8 cellular contexts compared by ENCODE assay signal in genomic region chr4:153465922-153466636, GRCh38. TPM values are rescaled to one million over a fixed set of nuclear protein-coding genes. Genes with fewer than 3 reads are reported as not detected.
A peak's percentile ranks its signal among the peaks of the same experiment; 100 is the strongest.
DNase-seq lines count a peak whose midpoint lies in the region; ATAC-seq, FAIRE-seq and TF ChIP-seq lines count a peak whose summit lies in the region.

TSS of gene TMEM131L (plus strand) at chr4:153466360. CDS start at chr4:153466398, 38 bp downstream.

- H2BK20ac ChIP-seq in H1 (ENCODE audit: low read length), result no peak within 1 kb of the TSS

- TF ChIP-seq EP300 in H1 (IDR thresholded peaks at IDR 0.05; ENCODE audit: borderline replicate concordance in 1 of 2, low read depth in 2 of 2, low read length in 2 of 2), result no peak

- H3K18ac ChIP-seq in H1 (ENCODE audit: extremely low read depth, low read length) (peak within 1 kb of the TSS; percentile 74), mesenchymal stem cell (ENCODE audit: low read depth in 1 of 2, low read length in 2 of 2) (peak within 1 kb of the TSS; percentile 43 to 92)

- peak within 1 kb of the TSS; percentile 81 to 91 (median 90) for H3K4me3 ChIP-seq in H1 (ENCODE audit: extremely low read depth in 1 of 4, insufficient read depth in 2 of 4, low read depth in 3 of 4, low read length in 4 of 4)
- peak within 1 kb of the TSS; percentile 89 to 96 for H3K4me3 ChIP-seq in mesenchymal stem cell (ENCODE audit: insufficient read depth in 1 of 2, low read depth in 1 of 2, low read length in 2 of 2)

- peak; percentile 74 for TF ChIP-seq POLR2A in GM19193 (IDR thresholded peaks at IDR 0.05; ENCODE audit: extremely low read depth, insufficient read depth, insufficient read length)
- peak; percentile 75 to 85; a peak in 2 of 3 replicates for TF ChIP-seq POLR2A in H1 (IDR thresholded peaks at IDR 0.05; ENCODE audit: control extremely low read depth in 1 of 2, low read depth in 2 of 2, low read length in 2 of 2)

- H3K27ac ChIP-seq in H1 (ENCODE audit: low read depth, low read length) (peak within 1 kb of the TSS; percentile 43; the same call in 1 of the 2 replicates), mesenchymal stem cell (ENCODE audit: low read length, poor library complexity, severe bottlenecking) (no peak within 1 kb of the TSS)

- H3K36me3 ChIP-seq in H1 (ENCODE audit: control insufficient read depth in 2 of 4, insufficient read depth in 4 of 4, low read length in 3 of 4) (peaks cover 0 to 3% (median 0%) of the 10 kb centered on the region in 4 experiments; a peak in 1 of 8 replicates), mesenchymal stem cell (ENCODE audit: control insufficient read depth in 1 of 2, insufficient read depth in 2 of 2, low read depth in 1 of 2, low read length in 2 of 2) (no peaks in the 10 kb centered on the region)

- WGBS in H1 (ENCODE audit: extremely low coverage in 1 of 2, insufficient coverage in 1 of 2, insufficient read length in 1 of 2, insufficient replicate concordance in 2 of 2, low coverage in 1 of 2, low lambda C conversion rate in 2 of 2, missing lambda C conversion rate in 1 of 2), 2 experiments, result 5% methylated on average over 28 of the region's 86 CpGs; no CpG with 5 or more reads in 1 of the 2 experiments
- WGBS in mesenchymal stem cell, result 2% methylated on average over 20 of the region's 86 CpGs

- peak; percentile 80 to 81 for DNase-seq in AML-193 (lab: John Stamatoyannopoulos, UW)
- peak; percentile 11 for DNase-seq in NCI-H82 treated with DMSO at 0.1 percent for 48 hours (lab: John Stamatoyannopoulos, UW; ENCODE audit: unreplicated experiment)
- peak; percentile 72 for DNase-seq in activated CD4-positive, alpha-beta memory T cell treated with anti-CD3 and anti-CD28 coated beads, Interleukin-2, amount 10 ng/mL, durations not matched to agents 7 days and 5 days
- DNase-seq in H1 (ENCODE audit: low read depth in 1 of 2, low spot score in 2 of 2), result peak in 1 of 2 experiments; percentile 82
- DNase-seq in mesenchymal stem cell, result peak; percentile 71
- DNase-seq in stimulated activated CD8-positive, alpha-beta memory T cell treated with anti-CD3 and anti-CD28 coated beads, Interleukin-15, amount 100 ng/mL, for 48 hours (ENCODE audit: low read depth in 2 of 2), result peak; percentile 52 to 69

- TF ChIP-seq RAD21 in H1 (IDR thresholded peaks at IDR 0.05 in 1 of 2, conservative IDR thresholded peaks at IDR 0.05 in 1 of 2; ENCODE audit: low read depth in 2 of 2, low read length in 2 of 2), result 0 out of 4 replicates have a peak, but pooled peaks of 1 of the 2 experiments have one; percentile 1

- no peak for FAIRE-seq in H1 (lab: Jason Lieb, UNC)

- H4K8ac ChIP-seq in H1 (ENCODE audit: extremely low read depth, insufficient read depth, low read length), result peak within 1 kb of the TSS; percentile 94
- peak within 1 kb of the TSS; percentile 69 for H4K8ac ChIP-seq in mesenchymal stem cell (ENCODE audit: low read length)

- no peaks in the 10 kb centered on the region for H3K9me3 Mint-ChIP-seq in activated CD4-positive, alpha-beta memory T cell treated with anti-CD3 and anti-CD28 coated beads, Interleukin-2, amount 10 ng/mL, durations not matched to agents 7 days and 5 days

- peak within 1 kb of the TSS; percentile 78 to 92 for H3K4me2 ChIP-seq in H1 (ENCODE audit: insufficient read depth in 1 of 2, low read depth in 2 of 2, low read length in 2 of 2)
- H3K4me2 ChIP-seq in mesenchymal stem cell (ENCODE audit: low read length, poor library complexity, severe bottlenecking), result peak within 1 kb of the TSS; percentile 81

- H3K9ac ChIP-seq in H1 (replicated peaks in 1 of 4; ENCODE audit: extremely low read depth in 1 of 4, low read depth in 3 of 4, low read length in 3 of 4), result peak within 1 kb of the TSS; percentile 62 to 82 (median 74)
- H3K9ac ChIP-seq in mesenchymal stem cell (ENCODE audit: low read length), result peak within 1 kb of the TSS; percentile 86

- H2BK15ac ChIP-seq in H1 (ENCODE audit: low read length), result 0 out of 2 replicates have a peak within 1 kb of the TSS, but pooled peaks have one; percentile 53
- peak within 1 kb of the TSS; percentile 83 for H2BK15ac ChIP-seq in mesenchymal stem cell (ENCODE audit: low read depth, poor library complexity, severe bottlenecking)

- ATAC-seq in HG03354 (IDR thresholded peaks at IDR 0.05; ENCODE audit: poor library complexity, severe bottlenecking, unreplicated experiment), result peak; percentile 51

- peaks cover 0 to 39% of the 10 kb centered on the region in 2 experiments; a peak in 3 of 4 replicates for H3K79me2 ChIP-seq in H1 (ENCODE audit: control insufficient read depth in 1 of 2, insufficient read depth in 2 of 2, low read length in 2 of 2)

- H4K5ac ChIP-seq in H1 (ENCODE audit: insufficient read length, low read depth, low read length), result peak within 1 kb of the TSS; percentile 89

- H3K4ac ChIP-seq in H1 (replicated peaks; ENCODE audit: insufficient read length, low read depth, low read length), result peak within 1 kb of the TSS; percentile 91
- peak within 1 kb of the TSS in 1 of 2 experiments; percentile 42 for H3K4ac ChIP-seq in mesenchymal stem cell (ENCODE audit: low read depth in 1 of 2, low read length in 2 of 2)

- peaks cover 8% of the 10 kb centered on the region; the same call in 1 of the 2 replicates for H3K23me2 ChIP-seq in H1 (ENCODE audit: low read depth, low read length)

- no peak within 1 kb of the TSS for H2AK5ac ChIP-seq in H1 (ENCODE audit: low read depth, low read length)
- no peak within 1 kb of the TSS for H2AK5ac ChIP-seq in mesenchymal stem cell (ENCODE audit: low read length, severe bottlenecking)

- H3K36me3 Mint-ChIP-seq in activated CD4-positive, alpha-beta memory T cell treated with anti-CD3 and anti-CD28 coated beads, Interleukin-2, amount 10 ng/mL, durations not matched to agents 7 days and 5 days (ENCODE audit: low read depth), result peaks cover 23% of the 10 kb centered on the region

- 0 out of 7 replicates have a peak, but pooled peaks cover 0 to 3% (median 0%) of the 10 kb centered on the region in 4 experiments for H3K27me3 ChIP-seq in H1 (replicated peaks in 1 of 4; ENCODE audit: control insufficient read depth in 3 of 4, extremely low read depth in 1 of 4, insufficient read depth in 3 of 4, low read length in 3 of 4)
- H3K27me3 ChIP-seq in mesenchymal stem cell (ENCODE audit: control insufficient read depth in 1 of 2, insufficient read depth in 1 of 2, low read length in 2 of 2), result no peaks in the 10 kb centered on the region

- peaks cover 0 to 11% (median 5%) of the 10 kb centered on the region in 4 experiments; a peak in 6 of 7 replicates for H3K4me1 ChIP-seq in H1 (replicated peaks in 1 of 4; ENCODE audit: control insufficient read depth in 3 of 4, insufficient read depth in 4 of 4, low read length in 3 of 4)
- H3K4me1 ChIP-seq in mesenchymal stem cell (ENCODE audit: control insufficient read depth, insufficient read depth, low read depth, low read length), result peaks cover 16% of the 10 kb centered on the region

- H3K23ac ChIP-seq in H1 (ENCODE audit: insufficient read length) (peak within 1 kb of the TSS; percentile 98), mesenchymal stem cell (ENCODE audit: low read length in 2 of 2) (peak within 1 kb of the TSS in 1 of 2 experiments; percentile 80)

- peak within 1 kb of the TSS; percentile 84 for H3K4me3 Mint-ChIP-seq in activated CD4-positive, alpha-beta memory T cell treated with anti-CD3 and anti-CD28 coated beads, Interleukin-2, amount 10 ng/mL, durations not matched to agents 7 days and 5 days

- H3K79me1 ChIP-seq in H1 (ENCODE audit: low read depth, low read length) (peaks cover 4% of the 10 kb centered on the region; the same call in 1 of the 2 replicates), mesenchymal stem cell (replicated peaks; ENCODE audit: low read length, poor library complexity, severe bottlenecking) (peaks cover 16% of the 10 kb centered on the region)

- peaks cover 46% of the 10 kb centered on the region for H3K4me1 Mint-ChIP-seq in activated CD4-positive, alpha-beta memory T cell treated with anti-CD3 and anti-CD28 coated beads, Interleukin-2, amount 10 ng/mL, durations not matched to agents 7 days and 5 days

- H2AFZ ChIP-seq in H1 (ENCODE audit: low read length) (peak within 1 kb of the TSS; percentile 69), mesenchymal stem cell (ENCODE audit: low read depth, low read length) (peak within 1 kb of the TSS; percentile 72)

- peaks cover 2% of the 10 kb centered on the region for H3K27me3 Mint-ChIP-seq in activated CD4-positive, alpha-beta memory T cell treated with anti-CD3 and anti-CD28 coated beads, Interleukin-2, amount 10 ng/mL, durations not matched to agents 7 days and 5 days

- H3K27ac Mint-ChIP-seq in activated CD4-positive, alpha-beta memory T cell treated with anti-CD3 and anti-CD28 coated beads, Interleukin-2, amount 10 ng/mL, durations not matched to agents 7 days and 5 days, result peak within 1 kb of the TSS; percentile 81

- peak within 1 kb of the TSS; percentile 6 for H2BK120ac ChIP-seq in H1 (replicated peaks; ENCODE audit: low read depth, low read length)
- peak within 1 kb of the TSS; percentile 34 for H2BK120ac ChIP-seq in mesenchymal stem cell (ENCODE audit: low read depth, low read length)

- no peak within 1 kb of the TSS for H2BK12ac ChIP-seq in H1 (ENCODE audit: low read depth, low read length)
- H2BK12ac ChIP-seq in mesenchymal stem cell (ENCODE audit: low read length in 2 of 2), result no peak within 1 kb of the TSS

- POLR2A ChIA-PET in activated CD4-positive, alpha-beta memory T cell treated with anti-CD3 and anti-CD28 coated beads, Interleukin-2, amount 10 ng/mL, durations not matched to agents 7 days and 5 days (lab: Charles Lee), result interaction anchor here (0.8 to 7.1 kb wide), 33 partner anchors 9 to 177 kb away, joined by 3 to 99 read pairs (median 5); partner anchors contain the start of gene MND1
- POLR2A ChIA-PET in H1 (lab: Charles Lee; ENCODE audit: partially characterized antibody), result interaction anchor here (0.5 to 3.0 kb wide), 37 partner anchors 9 to 530 kb away, joined by 3 to 21 read pairs (median 5); partner anchors contain the start of gene FHDC1

- CTCF ChIA-PET in activated CD4-positive, alpha-beta memory T cell treated with anti-CD3 and anti-CD28 coated beads, Interleukin-2, amount 10 ng/mL, durations not matched to agents 7 days and 5 days (lab: Charles Lee), result interaction anchor here (1.0 to 3.8 kb wide), 22 partner anchors 13 to 284 kb away, joined by 3 to 56 read pairs (median 6); no protein-coding TSS in a partner anchor
- CTCF ChIA-PET in H1 (lab: Charles Lee; ENCODE audit: partially characterized antibody), result interaction anchor here (0.6 to 2.1 kb wide), 21 partner anchors 14 to 284 kb away, joined by 3 to 9 read pairs (median 3); no protein-coding TSS in a partner anchor

- H3K14ac ChIP-seq in H1 (ENCODE audit: insufficient read length), result peak within 1 kb of the TSS; percentile 80
- H3K14ac ChIP-seq in mesenchymal stem cell (ENCODE audit: low read length in 2 of 2), result peak within 1 kb of the TSS in 1 of 2 experiments; percentile 86

- peak within 1 kb of the TSS; percentile 83; the same call in 1 of the 2 replicates for H2BK5ac ChIP-seq in H1 (ENCODE audit: low read depth, low read length)
- H2BK5ac ChIP-seq in mesenchymal stem cell (ENCODE audit: low read depth, low read length, poor library complexity, severe bottlenecking), result no peak within 1 kb of the TSS

- peak within 1 kb of the TSS; percentile 77 for H3K56ac ChIP-seq in H1 (replicated peaks; ENCODE audit: insufficient read length, low read depth, low read length)

- TF ChIP-seq CTCF in H1 (IDR thresholded peaks at IDR 0.05; ENCODE audit: control extremely low read depth in 1 of 3, insufficient read depth in 1 of 3, low read depth in 1 of 3, low read length in 3 of 3), result 0 out of 4 replicates have a peak, but pooled peaks of 1 of the 3 experiments have one; percentile 3

- H4K20me1 ChIP-seq in H1 (replicated peaks in 1 of 2; ENCODE audit: control insufficient read depth in 1 of 2, insufficient read depth in 2 of 2, low read length in 2 of 2), result peaks cover 5 to 7% of the 10 kb centered on the region in 2 experiments

- H4K91ac ChIP-seq in H1 (replicated peaks; ENCODE audit: insufficient read length, low read length) (peak within 1 kb of the TSS; percentile 91), mesenchymal stem cell (ENCODE audit: low read length) (peak within 1 kb of the TSS; percentile 50)

- H3K9me3 ChIP-seq in H1 (ENCODE audit: insufficient read depth in 2 of 2, low read depth in 1 of 2, low read length in 1 of 2) (no peaks in the 10 kb centered on the region), mesenchymal stem cell (ENCODE audit: control insufficient read depth, low read length) (no peaks in the 10 kb centered on the region)

RNA-seq across cellular contexts. Expression of gene TMEM131L, which starts in this region (rescaled TPM):
- total RNA-seq in activated CD4-positive, alpha-beta memory T cell treated with anti-CD3 and anti-CD28 coated beads, Interleukin-2, amount 10 ng/mL, durations not matched to agents 7 days and 5 days, result 10 to 100 TPM; 25.2 to 26.3 TPM
- 25.3 and 26.1 TPM in 2 replicates for total RNA-seq in H1 (2021; fragmentation: NEBNext Ultra II Directional; extraction: Animal tissue kit (Norgen Biotek cat#: 25700))
- 11.2 and 14.3 TPM in 2 replicates for polyA plus RNA-seq in H1 (2011; rRNA removed)
- 11.0 TPM for polyA plus RNA-seq in H1 (2011; cell fraction: cytosol; rRNA removed)
- 22.8 TPM for polyA plus RNA-seq in H1 (2011; cell fraction: nucleus; rRNA removed)
- polyA plus RNA-seq in H1 (2012, experiment 1 of 2), result 16.2 to 24.8 TPM (median 18.3 TPM) in 4 replicates
- 1.9 TPM for polyA plus RNA-seq in H1 (2012, experiment 2 of 2)
- 35.4 TPM for polyA plus RNA-seq in H1 (2013, experiment 1 of 2)
- 33.9 TPM for polyA plus RNA-seq in H1 (2013, experiment 2 of 2)
- 23.5 and 54.9 TPM in 2 replicates for polyA minus RNA-seq in H1 (2011; rRNA and poly(A)+ RNA removed)
- 15.8 TPM for polyA minus RNA-seq in H1 (2011; cell fraction: cytosol; rRNA and poly(A)+ RNA removed)
- 50.4 TPM for polyA minus RNA-seq in H1 (2011; cell fraction: nucleus; rRNA and poly(A)+ RNA removed)
- polyA plus RNA-seq in mesenchymal stem cell (2013, experiment 1 of 2), result 3.8 TPM
- polyA plus RNA-seq in mesenchymal stem cell (2013, experiment 2 of 2), result 3.5 TPM
